Comparison of ENCODE assay signal across 8 cellular contexts in the genomic region with DNA sequence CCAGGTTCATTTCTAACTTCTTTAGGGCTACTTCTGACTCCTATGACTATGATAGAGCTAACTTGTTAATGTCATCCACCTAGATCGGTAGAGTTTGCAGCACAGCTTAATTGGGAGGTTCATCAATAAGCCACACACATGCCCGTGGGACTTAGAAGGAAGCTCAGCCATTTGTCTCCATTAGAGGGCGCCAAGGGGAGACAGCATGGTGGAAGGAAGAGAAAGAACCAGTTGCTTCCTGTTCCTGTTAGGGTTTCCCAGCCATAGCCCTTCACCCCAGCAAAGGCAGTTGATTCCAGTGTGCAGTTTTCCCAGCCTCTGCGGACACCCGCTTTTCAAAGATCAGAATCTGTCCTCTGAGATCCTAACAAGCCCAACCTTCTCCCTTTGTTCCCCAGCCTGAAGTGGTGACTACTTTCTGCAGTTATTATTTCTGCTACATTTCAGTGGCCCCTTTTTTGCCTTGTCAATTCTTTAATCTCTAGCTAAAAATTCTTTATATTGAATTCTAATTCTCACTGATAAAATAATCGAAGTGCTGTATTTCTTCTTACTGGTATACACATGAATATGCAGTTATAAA. TPM values are rescaled to one million over a fixed set of nuclear protein-coding genes. Genes with fewer than 3 reads are reported as not detected.
DNase-seq lines count a peak whose midpoint lies in the region; ATAC-seq and TF ChIP-seq lines count a peak whose summit lies in the region.

No MANE protein-coding gene starts in this region.

- peaks cover 0 to 5% of the 10 kb centered on the region in 2 donors for H3K4me1 Mint-ChIP-seq in natural killer cell

- H3K4me1 ChIP-seq in BLaER1 (peaks cover 59% of the 10 kb centered on the region), NT2/D1 (ENCODE audit: insufficient read depth, insufficient read length) (peaks cover 2% of the 10 kb centered on the region)

- no peak overlapping the region for H3K4me3 ChIP-seq in BLaER1
- H3K4me3 ChIP-seq in NT2/D1 (ENCODE audit: insufficient read length, low read depth): no peak overlapping the region

- H3K27me3 ChIP-seq in BLaER1: no peaks in the 10 kb centered on the region
- H3K27me3 ChIP-seq in NT2/D1 (ENCODE audit: insufficient read depth, insufficient read length): no peaks in the 10 kb centered on the region

- H3K9me3 Mint-ChIP-seq in natural killer cell: no peaks in the 10 kb centered on the region

- H3K36me3 ChIP-seq in BLaER1: no peaks in the 10 kb centered on the region
- H3K36me3 ChIP-seq in NT2/D1 (ENCODE audit: insufficient read depth, insufficient read length, low read length): no peaks in the 10 kb centered on the region

- peaks cover 6 to 8% of the 10 kb centered on the region in 2 donors for H3K27me3 Mint-ChIP-seq in natural killer cell (ENCODE audit: low read depth in 2 of 2)

- H3K4me3 Mint-ChIP-seq in natural killer cell: no peak overlapping the region

- no peaks in the 10 kb centered on the region for H4K20me1 ChIP-seq in BLaER1

- TF ChIP-seq CTCF in natural killer cell (IDR thresholded peaks at IDR 0.05): peak; percentile 15

- peak overlapping the region; percentile 60 for H3K4me2 ChIP-seq in BLaER1

- H3K27ac Mint-ChIP-seq in natural killer cell: no peak overlapping the region

- DNase-seq in HS-27A (ENCODE audit: low read depth) (peak; percentile 73), NT2/D1 (ENCODE audit: low read depth, low spot score) (peak; percentile 81), erythroblast (lab: John Stamatoyannopoulos, UW) (peak; percentile 79 to 82), natural killer cell (no peak), ureter (ENCODE audit: low spot score) (peak; percentile 63)
- DNase-seq in activated CD8-positive, alpha-beta memory T cell treated with anti-CD3 and anti-CD28 coated beads for 48 hours (ENCODE audit: low read depth in 2 of 3, low spot score in 2 of 3): peak in 2 of 3 experiments; percentile 11 to 27

- H3K9ac ChIP-seq in BLaER1 (no peak overlapping the region), NT2/D1 (ENCODE audit: insufficient read length, low read depth) (no peak overlapping the region)

- intact Hi-C loops in natural killer cell (cut with micrococcal nuclease): no loop called here

- H3K9me3 ChIP-seq in BLaER1 (no peaks in the 10 kb centered on the region), NT2/D1 (ENCODE audit: insufficient read depth, low read length) (no peaks in the 10 kb centered on the region)

- no peaks in the 10 kb centered on the region for H3K36me3 Mint-ChIP-seq in natural killer cell

- ATAC-seq in GM19351 (IDR thresholded peaks at IDR 0.05; ENCODE audit: unreplicated experiment) (peak; percentile 89), natural killer cell (peak in 2 of 3 donors; percentile 50 to 61)

- H3K27ac ChIP-seq in BLaER1: peak overlapping the region; percentile 62

- TF ChIP-seq POLR2A in erythroblast (IDR thresholded peaks at IDR 0.05; ENCODE audit: low read length): no peak

RNA-seq across cellular contexts. Expression of a gene that starts 30.3 kb away (rescaled TPM):
- total RNA-seq in natural killer cell (10 to 100 TPM; 23.5 to 26.4 (median 23.6) TPM), ureter (14.1 TPM)

RNA-seq across cellular contexts. Expression of a gene that starts 30.4 kb away (rescaled TPM):
- 10 to 100 TPM; 15.9 to 17.4 (median 16.9) TPM for total RNA-seq in natural killer cell
- total RNA-seq in ureter: 11.1 TPM
